Comparison of ENCODE assay signal across 13 cellular contexts in the genomic region with DNA sequence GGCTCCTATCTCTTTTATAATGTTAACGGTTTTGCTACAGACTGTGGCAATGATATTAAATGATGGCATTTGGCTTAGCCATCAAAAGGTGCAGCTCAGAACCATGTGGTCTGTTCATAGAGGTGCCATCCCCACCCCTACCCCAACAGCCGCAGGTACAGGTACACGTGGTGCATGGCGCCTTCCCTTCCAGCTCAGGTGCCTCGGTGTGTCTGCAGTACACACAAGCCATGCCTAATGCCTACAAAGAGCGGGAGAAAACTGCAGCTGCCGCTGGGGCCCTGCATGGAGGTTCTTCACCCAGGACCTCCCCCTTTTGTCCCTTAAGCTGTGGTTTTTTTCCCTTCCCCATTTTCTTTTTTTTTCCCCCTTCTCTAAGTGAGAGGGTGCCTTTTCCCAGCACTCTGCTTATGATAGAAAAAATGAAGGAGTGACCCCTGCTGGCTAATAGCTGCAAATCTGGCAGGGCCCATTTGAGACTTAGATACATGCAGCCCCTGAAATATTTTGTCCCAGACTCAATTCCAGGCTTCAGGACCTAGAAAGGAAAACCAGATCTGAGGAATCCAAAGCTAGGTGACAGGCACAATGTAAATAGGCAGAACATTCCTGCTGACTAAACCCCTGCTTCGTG. TPM values are rescaled to one million over a fixed set of nuclear protein-coding genes. Genes with fewer than 3 reads are reported as not detected.
DNase-seq lines count a peak whose midpoint lies in the region; ATAC-seq and TF ChIP-seq lines count a peak whose summit lies in the region.
"Had no signal": no experiment of that assay in that cellular context is flagged by ENCODE, and none has a peak within 500 bp of the region (broad histone marks: within the 10 kb centered on the region; RNA-seq: fewer than 3 reads in every experiment).

No MANE protein-coding gene starts in this region.

- no peak overlapping the region for H3K4me3 Mint-ChIP-seq in endothelial cell (ENCODE audit: unreplicated experiment)
- H3K4me3 Mint-ChIP-seq: B cell had no signal

- no peaks in the 10 kb centered on the region for H3K9me3 Mint-ChIP-seq in endothelial cell (ENCODE audit: unreplicated experiment)

- no peak for TF ChIP-seq POLR2A in vagina (IDR thresholded peaks at IDR 0.05)

- no peak overlapping the region for H3K9ac ChIP-seq in MM.1S (ENCODE audit: low read length)

- no peaks in the 10 kb centered on the region for H3K4me1 Mint-ChIP-seq in endothelial cell (ENCODE audit: unreplicated experiment)
- H3K4me1 Mint-ChIP-seq: B cell had no signal

- H3K9me2 ChIP-seq in MM.1S (replicated peaks; ENCODE audit: insufficient read depth, low read length): no peaks in the 10 kb centered on the region

- H3K9me3 ChIP-seq in MM.1S (replicated peaks; ENCODE audit: insufficient read depth, low read length) (no peaks in the 10 kb centered on the region), vagina (no peaks in the 10 kb centered on the region)

- H3K4me3 ChIP-seq in MM.1S (ENCODE audit: low read length) (no peak overlapping the region), vagina (no peak overlapping the region)

- H3K36me3 ChIP-seq in MM.1S (replicated peaks; ENCODE audit: insufficient read depth, low read length): no peaks in the 10 kb centered on the region
- H3K36me3 ChIP-seq in vagina: no peaks in the 10 kb centered on the region

- H3K27ac Mint-ChIP-seq in endothelial cell (ENCODE audit: unreplicated experiment): no peak overlapping the region
- H3K27ac Mint-ChIP-seq: B cell had no signal

- no peak overlapping the region for H2AFZ ChIP-seq in MM.1S (ENCODE audit: low read length)

- no peak for ATAC-seq in GM21529 (IDR thresholded peaks at IDR 0.05; ENCODE audit: unreplicated experiment)
- ATAC-seq: left ventricle myocardium superior, sciatic nerve had no signal

- H3K27me3 ChIP-seq in MM.1S (replicated peaks; ENCODE audit: insufficient read depth, low read length) (no peaks in the 10 kb centered on the region), vagina (no peaks in the 10 kb centered on the region)

- no peak overlapping the region for H3K27ac ChIP-seq in MM.1S (ENCODE audit: low read length)
- no peak overlapping the region for H3K27ac ChIP-seq in vagina

- intact Hi-C loops in vagina (cut with DNase I): no loop called here

- H3F3A ChIP-seq in MM.1S (ENCODE audit: insufficient read depth, low read length): no peaks in the 10 kb centered on the region

- H3K36me3 Mint-ChIP-seq in endothelial cell (ENCODE audit: low read depth, unreplicated experiment): no peaks in the 10 kb centered on the region

- DNase-seq in NOMO-1 treated with DMSO at 0.1 percent for 48 hours (lab: John Stamatoyannopoulos, UW; ENCODE audit: unreplicated experiment) (peak; percentile 10), NOMO-1 (lab: John Stamatoyannopoulos, UW; ENCODE audit: unreplicated experiment in 2 of 2) (no peak), MM.1S (no peak), endothelial cell (ENCODE audit: low spot score) (no peak), renal cortical epithelial cell (ENCODE audit: low read depth) (peak; percentile 20), vagina (ENCODE audit: extremely low spot score in 2 of 2) (no peak), epidermal melanocyte (ENCODE audit: insufficient read length, low spot score) (no peak)
- DNase-seq: left ventricle myocardium superior, NCI-H1436 had no signal

- H3K4me1 ChIP-seq in MM.1S (ENCODE audit: low read length) (no peaks in the 10 kb centered on the region), vagina (no peaks in the 10 kb centered on the region)

- H3K4me2 ChIP-seq in MM.1S (ENCODE audit: low read depth, low read length): no peak overlapping the region

- no peaks in the 10 kb centered on the region for H3K79me2 ChIP-seq in MM.1S (ENCODE audit: low read length)

- TF ChIP-seq CTCF in MM.1S (IDR thresholded peaks at IDR 0.05; ENCODE audit: low read length): peak; percentile 58
- TF ChIP-seq CTCF in endothelial cell (IDR thresholded peaks at IDR 0.05; ENCODE audit: unreplicated experiment): peak; percentile 41
- no peak for TF ChIP-seq CTCF in vagina (IDR thresholded peaks at IDR 0.05)

- H4K20me1 ChIP-seq in MM.1S (ENCODE audit: insufficient read depth, low read length): no peaks in the 10 kb centered on the region

- H3K27me3 Mint-ChIP-seq in endothelial cell (ENCODE audit: unreplicated experiment): peaks cover 3% of the 10 kb centered on the region

RNA-seq across cellular contexts. Expression of a gene that starts 6.5 kb away (rescaled TPM):
- not detected for total RNA-seq in endothelial cell (ENCODE audit: unreplicated experiment)
- not detected in 2 replicates for total RNA-seq in renal cortical epithelial cell
- total RNA-seq in vagina: not detected
- total RNA-seq: B cell, dermis microvascular lymphatic vessel endothelial cell, left ventricle myocardium superior, sciatic nerve had no signal

RNA-seq across cellular contexts. Expression of a gene that starts 30.1 kb away (rescaled TPM):
- total RNA-seq in endothelial cell (ENCODE audit: unreplicated experiment) (not detected), renal cortical epithelial cell (not detected in 2 replicates), vagina (not detected)
- total RNA-seq: B cell, dermis microvascular lymphatic vessel endothelial cell, left ventricle myocardium superior, sciatic nerve had no signal

RNA-seq across cellular contexts. Expression of a gene that starts 42.4 kb away (rescaled TPM):
- total RNA-seq in endothelial cell (ENCODE audit: unreplicated experiment) (not detected), renal cortical epithelial cell (not detected in 2 replicates), vagina (not detected)
- total RNA-seq: B cell, dermis microvascular lymphatic vessel endothelial cell, left ventricle myocardium superior had no signal

RNA-seq across cellular contexts. Expression of a gene that starts 56.6 kb away (rescaled TPM):
- total RNA-seq in endothelial cell (ENCODE audit: unreplicated experiment) (15.2 TPM), renal cortical epithelial cell (10.4 and 24.4 TPM in 2 replicates), vagina (9.6 TPM)

Comparison
In these comparisons a context has a peak if more than half of its experiments do, and no peak if none do; other contexts are left out.
1. DNase-seq: peak in NOMO-1 treated with DMSO at 0.1 percent for 48 hours (single experiment) and renal cortical epithelial cell (single experiment); none in NOMO-1 (0 of 2), MM.1S (single experiment), endothelial cell (single experiment), vagina (0 of 2) and epidermal melanocyte (single experiment).
2. CTCF ChIP-seq: peak in MM.1S (single experiment) and endothelial cell (single experiment); none in vagina (0 of 3).